Comparison of ENCODE assay signal across 29 cellular contexts in genomic region chr9:120381839-120382238, GRCh38.
"Had no signal": no experiment of that assay in that cellular context is flagged by ENCODE, and none has a peak within 500 bp of the region (broad histone marks: within the 10 kb centered on the region; RNA-seq: fewer than 3 reads in every experiment).

No MANE protein-coding gene starts in this region.

- H3K4me1 Mint-ChIP-seq: activated naive CD8-positive, alpha-beta T cell treated with anti-CD3 and anti-CD28 coated beads, Interleukin-2, amount 50 U/mL, for 24 hours had no signal

- ATAC-seq: activated naive CD4-positive, alpha-beta T cell treated with anti-CD3 and anti-CD28 coated beads, Interleukin-2, amount 50 U/mL, for 72 hours; activated naive CD8-positive, alpha-beta T cell treated with anti-CD3 and anti-CD28 coated beads, Interleukin-2, amount 50 U/mL, for 24 hours; activated T-cell treated with anti-CD3 and anti-CD28 coated beads, Interleukin-2, amount 50 U/mL, for 4 hours; SK-N-SH treated with all-trans-retinoic acid at 6 μM for 48 hours; WTC11 had no signal

- H3K27me3 ChIP-seq: MG63, Peyer's patch, SJSA1 had no signal

- H3K4me3 Mint-ChIP-seq: activated CD4-positive, alpha-beta memory T cell treated with anti-CD3 and anti-CD28 coated beads for 36 hours; activated naive CD8-positive, alpha-beta T cell treated with anti-CD3 and anti-CD28 coated beads, Interleukin-2, amount 50 U/mL, for 24 hours; activated T-cell treated with anti-CD3 and anti-CD28 coated beads, Interleukin-2, amount 50 U/mL, for 4 hours; brain; WTC11 had no signal

- H3K27ac ChIP-seq: KMS-11, Peyer's patch, RWPE1, SJSA1 had no signal

- H3K36me3 ChIP-seq: MG63, Peyer's patch, SJSA1 had no signal

- H3K27ac Mint-ChIP-seq: activated CD4-positive, alpha-beta memory T cell treated with anti-CD3 and anti-CD28 coated beads for 36 hours; activated naive CD8-positive, alpha-beta T cell treated with anti-CD3 and anti-CD28 coated beads, Interleukin-2, amount 50 U/mL, for 24 hours; brain; WTC11 had no signal

- H3K27me3 Mint-ChIP-seq: activated CD4-positive, alpha-beta memory T cell treated with anti-CD3 and anti-CD28 coated beads for 36 hours; activated naive CD8-positive, alpha-beta T cell treated with anti-CD3 and anti-CD28 coated beads, Interleukin-2, amount 50 U/mL, for 24 hours had no signal

- DNase-seq: activated CD4-positive, alpha-beta memory T cell treated with anti-CD3 and anti-CD28 coated beads for 36 hours; activated CD4-positive, alpha-beta T cell treated with anti-CD3 and anti-CD28 coated beads for 48 hours; activated CD4-positive, CD25-positive, alpha-beta regulatory T cell treated with anti-CD3 and anti-CD28 coated beads, Interleukin-2, amount 50 U/mL, for 72 hours; activated CD8-positive, alpha-beta memory T cell treated with anti-CD3 and anti-CD28 coated beads for 24 hours; activated effector memory CD4-positive, alpha-beta T cell treated with anti-CD3 and anti-CD28 coated beads, Interleukin-2, amount 50 U/mL, for 16 hours; activated naive CD4-positive, alpha-beta T cell treated with Interleukin-2 at 50 U/mL for 16 hours; activated naive CD8-positive, alpha-beta T cell treated with anti-CD3 and anti-CD28 coated beads, Interleukin-2, amount 50 U/mL, for 24 hours; activated T-cell treated with anti-CD3 and anti-CD28 coated beads, Interleukin-2, amount 50 U/mL, for 4 hours; amniotic stem cell; caudate nucleus; MG63; MV-4-11; NCI-H1092 treated with DMSO at 0.1 percent for 48 hours; NCI-H1417 treated with DMSO at 0.1 percent for 48 hours; NCI-H1694; NCI-H2029 treated with DMSO at 0.1 percent for 48 hours; NCI-H510A treated with DMSO at 0.1 percent for 48 hours; NK-92 treated with Interleukin-12 subunit alpha and Interleukin-12 subunit beta, amount 100 ng/mL, for 24 hours; Peyer's patch; SHP77; SW 1271; T-helper 9 cell had no signal

- H3K9me3 ChIP-seq: MG63, SJSA1 had no signal

- H3K4me3 ChIP-seq: MG63, Peyer's patch, SJSA1 had no signal

- H3K4me1 ChIP-seq: Peyer's patch had no signal
